In the genomic region with DNA sequence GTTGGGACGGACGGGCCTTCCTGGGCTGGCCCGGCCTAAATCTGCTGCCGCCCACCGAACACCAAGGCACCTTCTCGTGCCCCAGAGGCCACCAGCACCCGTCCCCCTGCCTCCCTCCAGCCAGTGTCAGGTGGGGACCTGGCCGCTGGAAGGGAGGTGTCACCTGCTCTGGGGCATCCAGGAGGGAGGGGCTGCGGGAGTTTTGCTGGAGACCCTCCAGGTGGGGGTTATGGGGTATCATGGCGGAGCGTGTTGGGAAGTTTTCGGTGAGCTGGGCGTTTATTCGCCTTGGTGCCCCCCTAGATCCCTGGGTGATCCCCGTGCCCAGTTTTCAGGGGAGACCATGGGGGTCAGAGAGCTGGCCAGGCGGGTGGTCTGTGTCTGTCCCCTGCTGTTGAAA, we compare ENCODE assay signal across 17 cellular contexts.
"Had no signal": no experiment of that assay in that cellular context is flagged by ENCODE, and none has a peak within 500 bp of the region (broad histone marks: within the 10 kb centered on the region; RNA-seq: fewer than 3 reads in every experiment).

No MANE protein-coding gene starts in this region.

- DNase-seq: head of caudate nucleus; left ventricle myocardium superior; lower lobe of right lung; naive thymus-derived CD8-positive, alpha-beta T cell; nephron progenitor cell; occipital lobe; ovary; psoas muscle; sigmoid colon; stimulated activated CD4-positive, alpha-beta T cell treated with anti-CD3 and anti-CD28 coated beads, Interleukin-2, amount 100 ng/mL, for 48 hours; stimulated activated naive CD4-positive, alpha-beta T cell; stimulated activated naive CD8-positive, alpha-beta T cell treated with anti-CD3 and anti-CD28 coated beads, Interleukin-15, amount 100 ng/mL, for 72 hours; transverse colon had no signal

- H3K9me3 Mint-ChIP-seq: naive thymus-derived CD8-positive, alpha-beta T cell; nephron progenitor cell; stimulated activated naive CD8-positive, alpha-beta T cell treated with anti-CD3 and anti-CD28 coated beads, Interleukin-15, amount 100 ng/mL, for 72 hours had no signal

- H3K4me3 Mint-ChIP-seq: nephron progenitor cell; stimulated activated naive CD8-positive, alpha-beta T cell treated with anti-CD3 and anti-CD28 coated beads, Interleukin-15, amount 100 ng/mL, for 72 hours had no signal

- FAIRE-seq: frontal cortex, keratinocyte had no signal

- H3K27me3 ChIP-seq: ovary, sigmoid colon, suprapubic skin, transverse colon had no signal

- H3K9me3 ChIP-seq: lower lobe of right lung, ovary, psoas muscle, sigmoid colon, suprapubic skin, transverse colon had no signal

- H3K27ac ChIP-seq: coronary artery, lower lobe of right lung, ovary, psoas muscle, sigmoid colon, suprapubic skin, transverse colon had no signal

- H3K4me3 ChIP-seq: coronary artery, lower lobe of right lung, ovary, psoas muscle, sigmoid colon, suprapubic skin, transverse colon had no signal

- H3K4me1 ChIP-seq: lower lobe of right lung, psoas muscle, transverse colon had no signal

- H3K27me3 Mint-ChIP-seq: naive thymus-derived CD8-positive, alpha-beta T cell; stimulated activated naive CD8-positive, alpha-beta T cell treated with anti-CD3 and anti-CD28 coated beads, Interleukin-15, amount 100 ng/mL, for 72 hours had no signal

- H3K36me3 ChIP-seq: ovary, transverse colon had no signal

- H3K27ac Mint-ChIP-seq: nephron progenitor cell had no signal
